Comparison of ENCODE assay signal across 17 cellular contexts in genomic region chr20:21511485-21511849, GRCh38. TPM values are rescaled to one million over a fixed set of nuclear protein-coding genes. Genes with fewer than 3 reads are reported as not detected.
DNase-seq lines count a peak whose midpoint lies in the region; ATAC-seq and TF ChIP-seq lines count a peak whose summit lies in the region.
"Had no signal": no experiment of that assay in that cellular context is flagged by ENCODE, and none has a peak within 500 bp of the region (broad histone marks: within the 10 kb centered on the region; RNA-seq: fewer than 3 reads in every experiment).

No MANE protein-coding gene starts in this region.

- H3K27me3 Mint-ChIP-seq in activated CD4-positive, alpha-beta T cell treated with anti-CD3 and anti-CD28 coated beads, Interleukin-2, amount 10 ng/mL, durations not matched to agents 7 days and 5 days = peaks cover 79% of the 10 kb centered on the region
- peaks cover 61% of the 10 kb centered on the region for H3K27me3 Mint-ChIP-seq in T-helper 17 cell
- H3K27me3 Mint-ChIP-seq in endothelial cell (ENCODE audit: unreplicated experiment) = peaks cover 44% of the 10 kb centered on the region

- H3K4me1 ChIP-seq in right cardiac atrium (ENCODE audit: control insufficient read depth, insufficient read depth, low read length) = no peaks in the 10 kb centered on the region

- H3K9me3 Mint-ChIP-seq in activated CD4-positive, alpha-beta T cell treated with anti-CD3 and anti-CD28 coated beads, Interleukin-2, amount 10 ng/mL, durations not matched to agents 7 days and 5 days = no peaks in the 10 kb centered on the region
- H3K9me3 Mint-ChIP-seq in endothelial cell (ENCODE audit: unreplicated experiment) = no peaks in the 10 kb centered on the region
- H3K9me3 Mint-ChIP-seq in stimulated activated effector memory CD8-positive, alpha-beta T cell treated with anti-CD3 and anti-CD28 coated beads, Interleukin-12 subunit alpha, Interleukin-12 subunit beta, amount 100 ng/mL, for 72 hours = no peaks in the 10 kb centered on the region
- H3K9me3 Mint-ChIP-seq: activated CD8-positive, alpha-beta T cell treated with anti-CD3 and anti-CD28 coated beads for 36 hours had no signal

- H3K4me3 ChIP-seq in right cardiac atrium (ENCODE audit: low read length) = no peak overlapping the region
- H3K4me3 ChIP-seq: lung, PC-9 had no signal

- no peak for TF ChIP-seq CTCF in endothelial cell (IDR thresholded peaks at IDR 0.05; ENCODE audit: unreplicated experiment)

- H3K27me3 ChIP-seq in right cardiac atrium (ENCODE audit: control insufficient read depth, insufficient read depth) = no peaks in the 10 kb centered on the region

- POLR2A ChIA-PET in activated CD4-positive, alpha-beta T cell treated with anti-CD3 and anti-CD28 coated beads, Interleukin-2, amount 10 ng/mL, durations not matched to agents 7 days and 5 days (lab: Charles Lee) = no interaction called here

- WGBS in right cardiac atrium = 36% methylated on average over 18 of the region's 18 CpGs

- peaks cover 32% of the 10 kb centered on the region for H3K4me1 Mint-ChIP-seq in activated CD4-positive, alpha-beta T cell treated with anti-CD3 and anti-CD28 coated beads, Interleukin-2, amount 10 ng/mL, durations not matched to agents 7 days and 5 days
- peaks cover 28% of the 10 kb centered on the region for H3K4me1 Mint-ChIP-seq in T-helper 17 cell
- peaks cover 34% of the 10 kb centered on the region for H3K4me1 Mint-ChIP-seq in endothelial cell (ENCODE audit: unreplicated experiment)
- H3K4me1 Mint-ChIP-seq in stimulated activated effector memory CD8-positive, alpha-beta T cell treated with anti-CD3 and anti-CD28 coated beads, Interleukin-12 subunit alpha, Interleukin-12 subunit beta, amount 100 ng/mL, for 72 hours = peaks cover 33% of the 10 kb centered on the region

- H3K4me3 Mint-ChIP-seq in activated CD4-positive, alpha-beta T cell treated with anti-CD3 and anti-CD28 coated beads, Interleukin-2, amount 10 ng/mL, durations not matched to agents 7 days and 5 days = peak overlapping the region; percentile 40
- H3K4me3 Mint-ChIP-seq in T-helper 17 cell = peak overlapping the region; percentile 71
- H3K4me3 Mint-ChIP-seq in endothelial cell (ENCODE audit: unreplicated experiment) = peak overlapping the region; percentile 66
- H3K4me3 Mint-ChIP-seq in stimulated activated effector memory CD8-positive, alpha-beta T cell treated with anti-CD3 and anti-CD28 coated beads, Interleukin-12 subunit alpha, Interleukin-12 subunit beta, amount 100 ng/mL, for 72 hours = peak overlapping the region; percentile 55

- ATAC-seq in T-helper 17 cell = no peak
- ATAC-seq in stimulated activated effector memory CD8-positive, alpha-beta T cell treated with anti-CD3 and anti-CD28 coated beads, Interleukin-12 subunit alpha, Interleukin-12 subunit beta, amount 100 ng/mL, for 72 hours = no peak
- ATAC-seq in GM21526 (IDR thresholded peaks at IDR 0.05; ENCODE audit: low FRiP score, unreplicated experiment) = no peak
- ATAC-seq in right cardiac atrium = no peak
- ATAC-seq: pancreas had no signal

- H3K36me3 Mint-ChIP-seq in activated CD4-positive, alpha-beta T cell treated with anti-CD3 and anti-CD28 coated beads, Interleukin-2, amount 10 ng/mL, durations not matched to agents 7 days and 5 days (ENCODE audit: low read depth) = peaks cover 5% of the 10 kb centered on the region
- H3K36me3 Mint-ChIP-seq in T-helper 17 cell (ENCODE audit: low read depth) (no peaks in the 10 kb centered on the region), endothelial cell (ENCODE audit: low read depth, unreplicated experiment) (no peaks in the 10 kb centered on the region)
- no peaks in the 10 kb centered on the region for H3K36me3 Mint-ChIP-seq in stimulated activated effector memory CD8-positive, alpha-beta T cell treated with anti-CD3 and anti-CD28 coated beads, Interleukin-12 subunit alpha, Interleukin-12 subunit beta, amount 100 ng/mL, for 72 hours

- CTCF ChIA-PET in activated CD4-positive, alpha-beta T cell treated with anti-CD3 and anti-CD28 coated beads, Interleukin-2, amount 10 ng/mL, durations not matched to agents 7 days and 5 days (lab: Charles Lee) = interaction anchor here (1.2 to 1.4 kb wide), 2 partner anchors 276 to 397 kb away, joined by 3 to 4 read pairs; no protein-coding TSS in a partner anchor

- no peak overlapping the region for H3K27ac Mint-ChIP-seq in activated CD4-positive, alpha-beta T cell treated with anti-CD3 and anti-CD28 coated beads, Interleukin-2, amount 10 ng/mL, durations not matched to agents 7 days and 5 days
- H3K27ac Mint-ChIP-seq in T-helper 17 cell (no peak overlapping the region), endothelial cell (ENCODE audit: unreplicated experiment) (no peak overlapping the region)
- H3K27ac Mint-ChIP-seq in stimulated activated effector memory CD8-positive, alpha-beta T cell treated with anti-CD3 and anti-CD28 coated beads, Interleukin-12 subunit alpha, Interleukin-12 subunit beta, amount 100 ng/mL, for 72 hours = no peak overlapping the region
- H3K27ac Mint-ChIP-seq: activated CD8-positive, alpha-beta T cell treated with anti-CD3 and anti-CD28 coated beads for 36 hours had no signal

- intact Hi-C loops in right cardiac atrium (cut with DNase I) = no loop called here

- H3K9me3 ChIP-seq in T-helper 17 cell (ENCODE audit: control insufficient read depth, low read length, poor library complexity, severe bottlenecking) (no peaks in the 10 kb centered on the region), right cardiac atrium (ENCODE audit: control insufficient read depth, low read length) (no peaks in the 10 kb centered on the region)
- H3K9me3 ChIP-seq: esophagus squamous epithelium, pancreas, upper lobe of left lung had no signal

- no peak for DNase-seq in activated CD4-positive, alpha-beta T cell treated with anti-CD3 and anti-CD28 coated beads, Interleukin-2, amount 10 ng/mL, durations not matched to agents 7 days and 5 days
- DNase-seq in activated CD4-positive, alpha-beta T cell treated with anti-CD3 and anti-CD28 coated beads, Interleukin-2, amount 50 U/mL, for 1 hour = no peak
- DNase-seq in T-helper 17 cell (no peak), endothelial cell (ENCODE audit: low spot score) (no peak), NCI-H82 treated with DMSO at 0.1 percent for 48 hours (lab: John Stamatoyannopoulos, UW; ENCODE audit: unreplicated experiment) (no peak), right cardiac atrium (no peak)
- DNase-seq in stimulated activated effector memory CD8-positive, alpha-beta T cell treated with anti-CD3 and anti-CD28 coated beads, Interleukin-12 subunit alpha, Interleukin-12 subunit beta, amount 100 ng/mL, for 72 hours (ENCODE audit: low spot score in 2 of 2) = peak in 1 of 2 donors; percentile 47
- DNase-seq: activated CD8-positive, alpha-beta T cell treated with anti-CD3 and anti-CD28 coated beads for 36 hours; esophagus squamous epithelium; NCI-H1105 treated with DMSO at 0.1 percent for 48 hours; NCI-H345; PC-9; SW 1271 had no signal

- no peak overlapping the region for H3K27ac ChIP-seq in right cardiac atrium (ENCODE audit: low read length)
- H3K27ac ChIP-seq: esophagus squamous epithelium, PC-9, upper lobe of left lung had no signal

RNA-seq across cellular contexts. Expression of gene NKX2-2, which starts 2.4 kb away (rescaled TPM):
- not detected for total RNA-seq in activated CD4-positive, alpha-beta T cell treated with anti-CD3 and anti-CD28 coated beads, Interleukin-2, amount 10 ng/mL, durations not matched to agents 7 days and 5 days
- total RNA-seq in T-helper 17 cell (not detected), endothelial cell (ENCODE audit: unreplicated experiment) (0.82 TPM), right cardiac atrium (not detected)
- not detected for polyA plus RNA-seq in right cardiac atrium
- total RNA-seq: activated CD8-positive, alpha-beta T cell treated with anti-CD3 and anti-CD28 coated beads for 36 hours; esophagus squamous epithelium; lung; PC-9; upper lobe of left lung had no signal
- polyA plus RNA-seq: lung had no signal
